Comparison of ENCODE assay signal across 9 cellular contexts in genomic region chr19:5680083-5680436, GRCh38. TPM values are rescaled to one million over a fixed set of nuclear protein-coding genes. Genes with fewer than 3 reads are reported as not detected.
DNase-seq lines count a peak whose midpoint lies in the region; ATAC-seq and TF ChIP-seq lines count a peak whose summit lies in the region.
"Had no signal": no experiment of that assay in that cellular context is flagged by ENCODE, and none has a peak within 500 bp of the region (broad histone marks: within the 10 kb centered on the region; RNA-seq: fewer than 3 reads in every experiment).

No MANE protein-coding gene starts in this region.

- no peaks in the 10 kb centered on the region for H3K27me3 ChIP-seq in HL-60 (ENCODE audit: insufficient read depth, poor library complexity, severe bottlenecking)
- H3K27me3 ChIP-seq in mammary epithelial cell (ENCODE audit: insufficient read depth, low read length) = no peaks in the 10 kb centered on the region
- no peaks in the 10 kb centered on the region for H3K27me3 ChIP-seq in testis

- H3K36me3 ChIP-seq in mammary epithelial cell (ENCODE audit: insufficient read depth, low read length) = no peaks in the 10 kb centered on the region
- H3K36me3 ChIP-seq in testis (ENCODE audit: low read depth, missing control alignments) = no peaks in the 10 kb centered on the region

- H3K4me3 ChIP-seq in AG10803 (ENCODE audit: low read length) (peak overlapping the region; percentile 99), HL-60 (replicated peaks; ENCODE audit: insufficient read depth, low read length) (peak overlapping the region; percentile 97), mammary epithelial cell (replicated peaks in 1 of 3; ENCODE audit: insufficient read depth in 1 of 3, low read depth in 2 of 3, low read length in 3 of 3) (peak overlapping the region; percentile 78 to 88 (median 83)), testis (peak overlapping the region; percentile 70 to 94)

- H4K20me1 ChIP-seq in mammary epithelial cell (ENCODE audit: insufficient read depth, low read length) = no peaks in the 10 kb centered on the region

- ATAC-seq in left lobe of liver = peak; percentile 1
- ATAC-seq in GM19463 (IDR thresholded peaks at IDR 0.05; ENCODE audit: unreplicated experiment) = no peak

- TF ChIP-seq CTCF in AG10803 (conservative IDR thresholded peaks at IDR 0.05; ENCODE audit: low read length) = no peak
- no peak for TF ChIP-seq CTCF in HL-60 (IDR thresholded peaks at IDR 0.05; ENCODE audit: insufficient read depth, low read length)
- TF ChIP-seq CTCF in mammary epithelial cell (conservative IDR thresholded peaks at IDR 0.05 in 1 of 2, IDR thresholded peaks at IDR 0.05 in 1 of 2; ENCODE audit: extremely low read depth in 1 of 2, insufficient read depth in 1 of 2, low read depth in 1 of 2, low read length in 2 of 2) = no peak
- no peak for TF ChIP-seq CTCF in testis (IDR thresholded peaks at IDR 0.05)

- H3K79me2 ChIP-seq in mammary epithelial cell (ENCODE audit: insufficient read depth, low read length) = peaks cover 18% of the 10 kb centered on the region

- peak overlapping the region; percentile 85 for H3K9ac ChIP-seq in mammary epithelial cell (ENCODE audit: insufficient read depth, low read length)

- TF ChIP-seq POLR2A in testis (IDR thresholded peaks at IDR 0.05) = no peak

- 4% methylated on average over 10 of the region's 23 CpGs for WGBS in mammary epithelial cell (ENCODE audit: low coverage, missing lambda C conversion rate)
- 0 to 1% methylated on average over 8 to 23 of the region's 23 CpGs for WGBS in testis, 2 donors

- H2AFZ ChIP-seq in mammary epithelial cell (ENCODE audit: low read depth, low read length) = peak overlapping the region; percentile 94

- intact Hi-C loops in mammary epithelial cell (cut with micrococcal nuclease) = loop anchor here (1.0 kb wide), 1 partner anchor 40 kb away; the partner anchor contains the start of genes CATSPERD and LONP1
- intact Hi-C loops in testis (cut with DNase I; ENCODE audit: low total_unique reads) = no loop called here

- CTCF ChIA-PET in mammary epithelial cell (lab: Charles Lee; ENCODE audit: low non-redundant PET) = no interaction called here

- DNase-seq in AG10803 (ENCODE audit: low read depth) (peak; percentile 24), HL-60 (ENCODE audit: low read depth in 1 of 2, low spot score in 1 of 2) (peak in 1 of 2 experiments; percentile 61), mammary epithelial cell (no peak), left lobe of liver (ENCODE audit: low spot score) (no peak), testis (no peak)
- no peak for DNase-seq in activated CD4-positive, alpha-beta T cell treated with anti-CD3 and anti-CD28 coated beads for 48 hours
- no peak for DNase-seq in effector CD4-positive, alpha-beta T cell

- H3K4me1 ChIP-seq in mammary epithelial cell (ENCODE audit: insufficient read depth, low read length) (peaks cover 5% of the 10 kb centered on the region), testis (peaks cover 10% of the 10 kb centered on the region)

- peak overlapping the region; percentile 90 for H3K27ac ChIP-seq in HL-60 (replicated peaks)
- H3K27ac ChIP-seq in mammary epithelial cell (ENCODE audit: insufficient read depth, low read depth, low read length) = peak overlapping the region; percentile 55
- H3K27ac ChIP-seq in testis = peak overlapping the region; percentile 70 to 87

- BruUV-seq in mammary epithelial cell (replicated peaks; lab: Mats Ljungman, UMichigan) = TSS peak; percentile 40

- dilution Hi-C loops in mammary epithelial cell (cut with HindIII; ENCODE audit: low sequenced_read_pairs) = no loop called here

- H3K9me3 ChIP-seq in mammary epithelial cell (replicated peaks; ENCODE audit: insufficient read depth, low read length) = no peaks in the 10 kb centered on the region
- H3K9me3 ChIP-seq in testis = no peaks in the 10 kb centered on the region

- H3K4me2 ChIP-seq in mammary epithelial cell (ENCODE audit: insufficient read depth, low read depth, low read length) = peak overlapping the region; percentile 90

- in situ Hi-C loops in mammary epithelial cell (cut with MboI; ENCODE audit: low sequenced_read_pairs in 2 of 2) = no loop called here

RNA-seq across cellular contexts. Expression of gene MICOS13, which starts 0.3 kb away (rescaled TPM):
- total RNA-seq in mammary epithelial cell (10 to 100 TPM; 25.3 to 71.2 TPM), left lobe of liver (38.4 TPM), testis (100 to 1,000 TPM in 1 of 2 donors, 10 to 100 TPM in 1; 98.0 to 198 TPM)
- polyA plus RNA-seq in mammary epithelial cell (46.8 TPM), testis (ENCODE audit: insufficient read depth, low read depth, low replicate concordance) (152 TPM)
- 14.5 TPM for polyA minus RNA-seq in mammary epithelial cell

RNA-seq across cellular contexts. Expression of gene HSD11B1L, which starts 0.8 kb away (rescaled TPM):
- total RNA-seq in mammary epithelial cell (10 to 100 TPM in 1 of 2 donors, 1 to 10 TPM in 1; 6.4 to 10.5 TPM), left lobe of liver (4.1 TPM), testis (10 to 100 TPM; 18.8 to 21.0 TPM)
- polyA plus RNA-seq in mammary epithelial cell (5.2 TPM), testis (ENCODE audit: insufficient read depth, low read depth, low replicate concordance) (8.1 TPM)
- 4.6 TPM for polyA minus RNA-seq in mammary epithelial cell

RNA-seq across cellular contexts. Expression of gene RPL36, which starts 10.0 kb away (rescaled TPM):
- 100 to 1,000 TPM; 323 to 990 TPM for total RNA-seq in mammary epithelial cell
- polyA plus RNA-seq in mammary epithelial cell = 717 TPM
- polyA minus RNA-seq in mammary epithelial cell = 88.8 TPM
- total RNA-seq in left lobe of liver = 241 TPM
- total RNA-seq in testis = 100 to 1,000 TPM; 331 to 531 TPM
- polyA plus RNA-seq in testis (ENCODE audit: insufficient read depth, low read depth, low replicate concordance) = 497 TPM

RNA-seq across cellular contexts. Expression of gene LONP1, which starts 39.9 kb away (rescaled TPM):
- total RNA-seq in mammary epithelial cell (10 to 100 TPM; 73.7 to 88.3 TPM), left lobe of liver (68.7 TPM), testis (100 to 1,000 TPM; 100 to 133 TPM)
- polyA plus RNA-seq in mammary epithelial cell (55.0 TPM), testis (ENCODE audit: insufficient read depth, low read depth, low replicate concordance) (48.1 TPM)
- 64.3 TPM for polyA minus RNA-seq in mammary epithelial cell

RNA-seq across cellular contexts. Expression of gene CATSPERD, which starts 40.4 kb away (rescaled TPM):
- total RNA-seq in mammary epithelial cell = not detected
- not detected for polyA plus RNA-seq in mammary epithelial cell
- not detected for polyA minus RNA-seq in mammary epithelial cell
- not detected for total RNA-seq in left lobe of liver
- total RNA-seq in testis = 1 to 10 TPM; 6.1 to 9.3 TPM
- polyA plus RNA-seq in testis (ENCODE audit: insufficient read depth, low read depth, low replicate concordance) = 31.3 TPM
- total RNA-seq: pulmonary artery endothelial cell had no signal
